In genomic region chrX:40773809-40774208, GRCh38 we compare ENCODE assay signal across 17 cellular contexts. TPM values are rescaled to one million over a fixed set of nuclear protein-coding genes. Genes with fewer than 3 reads are reported as not detected.
DNase-seq lines count a peak whose midpoint lies in the region; ATAC-seq and TF ChIP-seq lines count a peak whose summit lies in the region.
"Had no signal": no experiment of that assay in that cellular context is flagged by ENCODE, and none has a peak within 500 bp of the region (broad histone marks: within the 10 kb centered on the region; RNA-seq: fewer than 3 reads in every experiment).

No MANE protein-coding gene starts in this region.

- TF ChIP-seq RAD21 in HCT116 (IDR thresholded peaks at IDR 0.05; ENCODE audit: low read depth), result no peak

- POLR2A ChIA-PET in HCT116 (lab: Charles Lee), result no interaction called here

- no peaks in the 10 kb centered on the region for H3K36me3 ChIP-seq in HCT116 (ENCODE audit: control insufficient read depth in 1 of 2, insufficient read depth in 2 of 2, low read length in 2 of 2)
- H3K36me3 ChIP-seq in adrenal gland (replicated peaks in 1 of 2), result no peaks in the 10 kb centered on the region
- no peaks in the 10 kb centered on the region for H3K36me3 ChIP-seq in right atrium auricular region
- no peaks in the 10 kb centered on the region for H3K36me3 ChIP-seq in upper lobe of left lung
- H3K36me3 ChIP-seq: esophagus muscularis mucosa had no signal

- intact Hi-C loops in HCT116 (cut with micrococcal nuclease) (no loop called here), adrenal gland (cut with DNase I) (no loop called here)

- TF ChIP-seq EP300 in upper lobe of left lung (IDR thresholded peaks at IDR 0.05), result no peak

- DNase-seq in HCT116 (ENCODE audit: low read depth, low spot score), result peak; percentile 27
- DNase-seq in adrenal gland, result peak in 6 of 7 donors; percentile 28 to 60 (median 48)
- DNase-seq in foreskin fibroblast, result peak; percentile 48 to 72
- peak; percentile 49 for DNase-seq in stromal cell of bone marrow (ENCODE audit: low read depth)
- no peak for DNase-seq in NCI-H1092 treated with DMSO at 0.1 percent for 48 hours (lab: John Stamatoyannopoulos, UW)
- no peak for DNase-seq in right atrium auricular region (ENCODE audit: low spot score)
- no peak for DNase-seq in upper lobe of left lung
- no peak for DNase-seq in inferior parietal cortex (ENCODE audit: extremely low spot score)
- DNase-seq: activated CD4-positive, alpha-beta T cell treated with anti-CD3 and anti-CD28 coated beads, Interleukin-2, amount 50 U/mL, for 48 hours; activated gamma-delta T cell treated with Interleukin-2 at 50 U/mL for 16 hours; cerebellar nuclear complex; islet precursor cell; NCI-H226; T-helper 9 cell had no signal

- H3K79me2 ChIP-seq in HCT116 (ENCODE audit: insufficient read depth, low read length), result no peaks in the 10 kb centered on the region

- peak; percentile 81 for ATAC-seq in HCT116
- no peak for ATAC-seq in upper lobe of left lung (ENCODE audit: low FRiP score in 2 of 2)

- TF ChIP-seq CTCF in HCT116 (IDR thresholded peaks at IDR 0.05 in 2 of 3, conservative IDR thresholded peaks at IDR 0.05 in 1 of 3; ENCODE audit: borderline replicate concordance in 1 of 3, insufficient read depth in 1 of 3, low read depth in 2 of 3, low read length in 2 of 3) (no peak), adrenal gland (IDR thresholded peaks at IDR 0.05) (no peak), foreskin fibroblast (IDR thresholded peaks at IDR 0.05; ENCODE audit: low read depth, low read length) (no peak), right atrium auricular region (IDR thresholded peaks at IDR 0.05) (no peak), upper lobe of left lung (IDR thresholded peaks at IDR 0.05) (no peak)

- no peak overlapping the region; the same call in 1 of the 2 replicates for H3K27ac ChIP-seq in HCT116 (ENCODE audit: low read depth, low read length)
- no peak overlapping the region for H3K27ac ChIP-seq in adrenal gland
- no peak overlapping the region for H3K27ac ChIP-seq in right atrium auricular region
- H3K27ac ChIP-seq in upper lobe of left lung, result no peak overlapping the region
- H3K27ac ChIP-seq: esophagus muscularis mucosa, PC-9 had no signal

- H2AFZ ChIP-seq in HCT116 (ENCODE audit: low read depth, low read length, poor library complexity, severe bottlenecking), result peak overlapping the region; percentile 98
- H2AFZ ChIP-seq: PC-9 had no signal

- RAD21 ChIA-PET in HCT116 (lab: Charles Lee; ENCODE audit: low non-redundant PET in 1 of 2, low total read pairs in 2 of 2, uncharacterized antibody in 2 of 2, unreplicated experiment in 2 of 2), result no interaction called here

- CTCF ChIA-PET in HCT116 (lab: Charles Lee), result no interaction called here

- 10 to 42% (median 23%) methylated on average over 3 of the region's 3 CpGs for WGBS in adrenal gland, 4 donors
- 32 to 43% methylated on average over 3 of the region's 3 CpGs for WGBS in upper lobe of left lung, 2 donors

- TF ChIP-seq POLR2A in HCT116 (IDR thresholded peaks at IDR 0.05; ENCODE audit: borderline replicate concordance, extremely low read depth, insufficient read depth, insufficient read length) (no peak), adrenal gland (IDR thresholded peaks at IDR 0.05) (no peak), upper lobe of left lung (IDR thresholded peaks at IDR 0.05) (no peak)

- H4K20me1 ChIP-seq in HCT116 (ENCODE audit: insufficient read depth), result no peaks in the 10 kb centered on the region

- peak overlapping the region in 1 of 2 experiments; percentile 30; a peak in 1 of 4 replicates for H3K4me3 ChIP-seq in HCT116 (replicated peaks in 1 of 2; ENCODE audit: low read depth in 1 of 2, low read length in 2 of 2)
- H3K4me3 ChIP-seq in adrenal gland, result no peak overlapping the region
- H3K4me3 ChIP-seq in foreskin fibroblast (ENCODE audit: low read depth in 1 of 2, low read length in 2 of 2), result no peak overlapping the region
- H3K4me3 ChIP-seq in right atrium auricular region, result no peak overlapping the region
- no peak overlapping the region for H3K4me3 ChIP-seq in upper lobe of left lung
- H3K4me3 ChIP-seq: esophagus muscularis mucosa, PC-9, skin epidermis had no signal

- H3K9me3 ChIP-seq in HCT116 (ENCODE audit: control insufficient read depth in 1 of 2, insufficient read depth in 1 of 2, low read depth in 1 of 2, low read length in 2 of 2) (no peaks in the 10 kb centered on the region), adrenal gland (replicated peaks in 1 of 3) (no peaks in the 10 kb centered on the region), right atrium auricular region (no peaks in the 10 kb centered on the region), upper lobe of left lung (no peaks in the 10 kb centered on the region)
- H3K9me3 ChIP-seq: esophagus muscularis mucosa had no signal

- peak overlapping the region; percentile 68 for H3K4me2 ChIP-seq in HCT116 (ENCODE audit: low read length)
- H3K4me2 ChIP-seq: PC-9 had no signal

- H3K4me1 ChIP-seq in HCT116 (ENCODE audit: control insufficient read depth in 1 of 2, insufficient read depth in 2 of 2, low read length in 2 of 2) (peaks cover 10 to 34% of the 10 kb centered on the region in 2 experiments), adrenal gland (replicated peaks in 1 of 2) (peaks cover 0 to 9% of the 10 kb centered on the region in 2 donors), right atrium auricular region (no peaks in the 10 kb centered on the region), upper lobe of left lung (no peaks in the 10 kb centered on the region)
- H3K4me1 ChIP-seq: esophagus muscularis mucosa had no signal

- H3K9me2 ChIP-seq in HCT116 (ENCODE audit: insufficient read depth), result no peaks in the 10 kb centered on the region

- no TSS peak for BruUV-seq in HCT116 (replicated peaks; lab: Mats Ljungman, UMichigan)

- peak overlapping the region; percentile 43 for H3K9ac ChIP-seq in HCT116 (ENCODE audit: low read length)

- H3K27me3 ChIP-seq in HCT116 (ENCODE audit: insufficient read depth, low read length) (no peaks in the 10 kb centered on the region), adrenal gland (peaks cover 17% of the 10 kb centered on the region), right atrium auricular region (no peaks in the 10 kb centered on the region), upper lobe of left lung (no peaks in the 10 kb centered on the region)
- H3K27me3 ChIP-seq: esophagus muscularis mucosa had no signal

TF ChIP-seq in HCT116, 20 proteins besides CTCF, POLR2A, EP300 and RAD21:
- TF ChIP-seq, protein P1, sequence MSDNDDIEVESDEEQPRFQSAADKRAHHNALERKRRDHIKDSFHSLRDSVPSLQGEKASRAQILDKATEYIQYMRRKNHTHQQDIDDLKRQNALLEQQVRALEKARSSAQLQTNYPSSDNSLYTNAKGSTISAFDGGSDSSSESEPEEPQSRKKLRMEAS (IDR thresholded peaks at IDR 0.05), result 0 out of 2 replicates have a peak, but pooled peaks have one; percentile 29
- TF ChIP-seq ZBTB33 (IDR thresholded peaks at IDR 0.05; ENCODE audit: extremely low read depth, insufficient replicate concordance, low read length), result no peak
- TF ChIP-seq JUND (IDR thresholded peaks at IDR 0.05), result peak; percentile 23; the same call in 1 of the 2 replicates
- no peak for TF ChIP-seq SIN3A (IDR thresholded peaks at IDR 0.05; ENCODE audit: low read depth)
- TF ChIP-seq FOSL1 (IDR thresholded peaks at IDR 0.05; ENCODE audit: low read depth), result peak; percentile 61
- peak; percentile 56 for TF ChIP-seq SP1 (IDR thresholded peaks at IDR 0.05; ENCODE audit: low read depth)
- TF ChIP-seq POLR2AphosphoS5 (IDR thresholded peaks at IDR 0.05; ENCODE audit: low read depth, low read length), result 0 out of 2 replicates have a peak, but pooled peaks have one; percentile 21

RNA-seq across cellular contexts. Expression of gene MED14, which starts 38.5 kb away (rescaled TPM):
- total RNA-seq in HCT116 (2021; ENCODE audit: unreplicated experiment) (51.8 TPM), adrenal gland (10 to 100 TPM; 14.6 to 56.3 (median 32.6) TPM), right atrium auricular region (10 to 100 TPM; 16.1 to 22.1 TPM), upper lobe of left lung (10 to 100 TPM; 20.4 to 49.2 (median 37.8) TPM)
- polyA plus RNA-seq in HCT116 (2012), result 27.3 and 31.9 TPM in 2 replicates
- polyA plus RNA-seq in adrenal gland, result 10 to 100 TPM; 10.4 to 27.1 (median 12.0) TPM

Comparison
In these comparisons a context has a peak if more than half of its experiments do, and no peak if none do; other contexts are left out.
1. DNase-seq: peak in HCT116 (single experiment), adrenal gland (6 of 7), foreskin fibroblast (2 of 2) and stromal cell of bone marrow (single experiment); none in NCI-H1092 treated with DMSO at 0.1 percent for 48 hours (single experiment), right atrium auricular region (single experiment), upper lobe of left lung (0 of 2) and inferior parietal cortex (single experiment).